Comparison of ENCODE assay signal across 23 cellular contexts in genomic region chr15:66808181-66808824, GRCh38.
"Had no signal": no experiment of that assay in that cellular context is flagged by ENCODE, and none has a peak within 500 bp of the region (broad histone marks: within the 10 kb centered on the region; RNA-seq: fewer than 3 reads in every experiment).

No MANE protein-coding gene starts in this region.

- H3K9ac ChIP-seq: neural progenitor cell had no signal

- H3K27ac ChIP-seq: dorsolateral prefrontal cortex, epithelial cell of prostate, gastrocnemius medialis, left lung, neural progenitor cell, prostate gland, right atrium auricular region, sigmoid colon, testis, tibial artery had no signal

- DNase-seq: dorsolateral prefrontal cortex; effector CD4-positive, alpha-beta T cell; foreskin fibroblast; gastrocnemius medialis; head of caudate nucleus; left lung; mammary epithelial cell; nucleus accumbens; sigmoid colon; stimulated activated CD4-positive, alpha-beta T cell treated with anti-CD3 and anti-CD28 coated beads, Interleukin-2, amount 100 ng/mL, for 24 hours; stimulated activated CD4-positive, alpha-beta T cell treated with anti-CD3 and anti-CD28 coated beads, Interleukin-4, amount 100 ng/mL, for 24 hours; stimulated activated naive CD8-positive, alpha-beta T cell treated with anti-CD3 and anti-CD28 coated beads, Interleukin-15, Interleukin-2, amounts not matched to agents 100 U/mL and 50 U/mL, for 24 hours; substantia nigra; testis had no signal

- ATAC-seq: esophagus mucosa; gastrocnemius medialis; left lung; stimulated activated memory B cell treated with anti-CD40 and anti-IgM and Interleukin-4, amounts not matched to agents 10 μg/mL and 1 μg/mL and 100 μg/mL, for 72 hours; stimulated activated naive CD8-positive, alpha-beta T cell treated with anti-CD3 and anti-CD28 coated beads, Interleukin-15, Interleukin-2, amounts not matched to agents 100 U/mL and 50 U/mL, for 24 hours had no signal

- H3K36me3 Mint-ChIP-seq: neural progenitor cell; stimulated activated memory B cell treated with anti-CD40 and anti-IgM and Interleukin-4, amounts not matched to agents 10 μg/mL and 1 μg/mL and 100 μg/mL, for 72 hours; type B pancreatic cell had no signal

- H3K27me3 Mint-ChIP-seq: type B pancreatic cell had no signal

- H3K4me3 ChIP-seq: dorsolateral prefrontal cortex, gastrocnemius medialis, left lung, neural progenitor cell, prostate gland, right atrium auricular region, sigmoid colon, testis, tibial artery had no signal

- H3K4me1 Mint-ChIP-seq: nephron; stimulated activated memory B cell treated with anti-CD40 and anti-IgM and Interleukin-4, amounts not matched to agents 10 μg/mL and 1 μg/mL and 100 μg/mL, for 72 hours had no signal

- H2AFZ ChIP-seq: neural progenitor cell had no signal

- H3K4me3 Mint-ChIP-seq: nephron; stimulated activated memory B cell treated with anti-CD40 and anti-IgM and Interleukin-4, amounts not matched to agents 10 μg/mL and 1 μg/mL and 100 μg/mL, for 72 hours; type B pancreatic cell had no signal

- H3K9me3 ChIP-seq: gastrocnemius medialis, left lung, prostate gland, right atrium auricular region, sigmoid colon, testis, tibial artery had no signal

- H3K27ac Mint-ChIP-seq: nephron; neural progenitor cell; stimulated activated memory B cell treated with anti-CD40 and anti-IgM and Interleukin-4, amounts not matched to agents 10 μg/mL and 1 μg/mL and 100 μg/mL, for 72 hours; type B pancreatic cell had no signal

- H3K4me2 ChIP-seq: neural progenitor cell had no signal

- H3K27me3 ChIP-seq: dorsolateral prefrontal cortex, gastrocnemius medialis, left lung, neural progenitor cell, right atrium auricular region, sigmoid colon, testis, tibial artery had no signal

- H3K36me3 ChIP-seq: gastrocnemius medialis, left lung, neural progenitor cell, prostate gland, right atrium auricular region, sigmoid colon, tibial artery had no signal
